18 cellular contexts compared by ENCODE assay signal in the genomic region with DNA sequence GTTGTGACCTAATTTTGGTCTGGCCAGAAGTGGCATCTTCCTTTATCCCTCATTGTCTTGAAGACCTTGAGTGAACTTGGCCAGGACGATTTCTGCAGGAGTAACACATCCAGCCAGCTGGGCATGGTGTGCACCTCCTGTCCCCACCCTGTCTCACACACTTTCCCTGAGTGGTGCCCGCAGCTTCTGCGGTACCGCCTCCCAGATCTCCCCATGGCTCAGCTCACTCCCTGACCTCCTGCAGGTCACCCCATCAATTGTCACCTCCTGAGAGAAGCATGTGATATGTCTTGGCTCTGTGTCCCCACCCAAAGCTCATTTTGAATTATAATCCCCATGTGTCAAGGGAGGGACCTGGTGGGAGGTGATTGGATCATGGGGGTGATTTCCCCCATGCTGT.
"Had no signal": no experiment of that assay in that cellular context is flagged by ENCODE, and none has a peak within 500 bp of the region (broad histone marks: within the 10 kb centered on the region; RNA-seq: fewer than 3 reads in every experiment).

No MANE protein-coding gene starts in this region.

- H3K4me3 Mint-ChIP-seq: immature natural killer cell; naive thymus-derived CD4-positive, alpha-beta T cell; stimulated activated memory B cell treated with anti-CD40 and anti-IgM and Interleukin-4, amounts not matched to agents 10 μg/mL and 1 μg/mL and 100 μg/mL, for 72 hours; stimulated activated naive CD8-positive, alpha-beta T cell treated with anti-CD3 and anti-CD28 coated beads, Interleukin-15, amount 100 ng/mL, for 72 hours had no signal

- H3K27ac ChIP-seq: colonic mucosa, gastrocnemius medialis, spleen, upper lobe of left lung, uterus had no signal

- H3K4me1 ChIP-seq: colonic mucosa, spleen, upper lobe of left lung, uterus had no signal

- H3K36me3 ChIP-seq: colonic mucosa, gastrocnemius medialis, spleen, upper lobe of left lung, uterus had no signal

- H3K9me3 ChIP-seq: colonic mucosa, gastrocnemius medialis, spleen, upper lobe of left lung, uterus had no signal

- H3K27me3 ChIP-seq: colonic mucosa, gastrocnemius medialis, spleen, upper lobe of left lung, uterus had no signal

- H3K4me3 ChIP-seq: colonic mucosa, gastrocnemius medialis, spleen, upper lobe of left lung, uterus had no signal

- H3K36me3 Mint-ChIP-seq: naive thymus-derived CD4-positive, alpha-beta T cell; stimulated activated memory B cell treated with anti-CD40 and anti-IgM and Interleukin-4, amounts not matched to agents 10 μg/mL and 1 μg/mL and 100 μg/mL, for 72 hours had no signal

- DNase-seq: caudate nucleus; colonic mucosa; dermis blood vessel endothelial cell; effector CD4-positive, alpha-beta T cell; gastrocnemius medialis; immature natural killer cell; naive thymus-derived CD4-positive, alpha-beta T cell; posterior cingulate gyrus; spleen; stimulated activated CD4-positive, alpha-beta T cell treated with anti-CD3 and anti-CD28 coated beads, Interleukin-15, amount 100 ng/mL, for 24 hours; stimulated activated CD4-positive, alpha-beta T cell treated with anti-CD3 and anti-CD28 coated beads, Interleukin-1b, Interleukin-23, amount 100 ng/mL, for 48 hours; stimulated activated CD4-positive, alpha-beta T cell treated with anti-CD3 and anti-CD28 coated beads, Interleukin-4, amount 100 ng/mL, for 24 hours; stimulated activated naive CD8-positive, alpha-beta T cell treated with anti-CD3 and anti-CD28 coated beads, Interleukin-15, amount 100 ng/mL, for 72 hours; substantia nigra; upper lobe of left lung; uterus had no signal

- H3K4me1 Mint-ChIP-seq: immature natural killer cell; stimulated activated memory B cell treated with anti-CD40 and anti-IgM and Interleukin-4, amounts not matched to agents 10 μg/mL and 1 μg/mL and 100 μg/mL, for 72 hours; stimulated activated naive CD8-positive, alpha-beta T cell treated with anti-CD3 and anti-CD28 coated beads, Interleukin-15, amount 100 ng/mL, for 72 hours had no signal

- H3K27ac Mint-ChIP-seq: immature natural killer cell; stimulated activated memory B cell treated with anti-CD40 and anti-IgM and Interleukin-4, amounts not matched to agents 10 μg/mL and 1 μg/mL and 100 μg/mL, for 72 hours had no signal

- ATAC-seq: gastrocnemius medialis; naive thymus-derived CD4-positive, alpha-beta T cell; stimulated activated memory B cell treated with anti-CD40 and anti-IgM and Interleukin-4, amounts not matched to agents 10 μg/mL and 1 μg/mL and 100 μg/mL, for 72 hours; stimulated activated naive CD8-positive, alpha-beta T cell treated with anti-CD3 and anti-CD28 coated beads, Interleukin-15, amount 100 ng/mL, for 72 hours had no signal

- FAIRE-seq: keratinocyte had no signal

- H3K9me3 Mint-ChIP-seq: immature natural killer cell; naive thymus-derived CD4-positive, alpha-beta T cell; stimulated activated naive CD8-positive, alpha-beta T cell treated with anti-CD3 and anti-CD28 coated beads, Interleukin-15, amount 100 ng/mL, for 72 hours had no signal

- H3K27me3 Mint-ChIP-seq: stimulated activated memory B cell treated with anti-CD40 and anti-IgM and Interleukin-4, amounts not matched to agents 10 μg/mL and 1 μg/mL and 100 μg/mL, for 72 hours; stimulated activated naive CD8-positive, alpha-beta T cell treated with anti-CD3 and anti-CD28 coated beads, Interleukin-15, amount 100 ng/mL, for 72 hours had no signal
